8 cellular contexts compared by ENCODE assay signal in the genomic region with DNA sequence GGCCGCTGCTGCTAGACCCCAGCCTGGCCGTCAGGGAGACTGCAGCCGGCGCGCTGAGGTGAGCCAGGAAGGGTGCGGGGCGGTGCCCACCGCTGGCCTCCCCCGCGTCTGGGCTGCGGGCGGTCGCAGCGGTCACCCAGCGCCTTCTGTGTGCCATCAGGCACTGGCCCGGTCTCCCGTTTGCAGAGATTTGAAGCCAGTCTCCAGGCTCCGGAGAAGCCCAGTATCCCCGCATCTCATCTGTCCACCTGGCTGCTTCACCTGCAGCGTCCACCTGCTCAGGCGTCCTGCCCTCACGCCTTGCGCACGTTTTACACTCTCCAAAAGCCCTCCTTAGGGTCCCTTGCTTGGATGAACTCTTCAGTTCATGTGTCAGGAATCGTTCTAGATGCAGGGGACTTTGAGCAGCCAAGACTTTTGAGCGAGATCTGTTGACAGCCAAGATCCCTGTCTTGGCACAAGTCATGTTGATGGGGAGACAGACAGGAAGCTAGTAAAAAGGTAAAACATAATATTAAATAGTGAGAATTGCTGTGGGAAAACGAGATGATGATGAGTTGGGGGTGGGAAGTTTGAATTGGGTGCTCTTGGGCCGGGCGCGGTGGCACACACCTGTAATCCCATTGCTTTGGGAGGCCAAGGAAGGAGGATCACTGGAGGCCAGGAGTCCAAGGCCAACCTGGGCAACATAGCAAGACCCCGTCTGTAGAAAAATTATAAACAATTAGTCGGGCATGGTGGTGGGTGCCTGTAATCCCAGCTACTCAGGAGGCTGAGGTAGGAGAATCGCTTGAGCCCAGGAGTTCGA. TPM values are rescaled to one million over a fixed set of nuclear protein-coding genes. Genes with fewer than 3 reads are reported as not detected.
DNase-seq lines count a peak whose midpoint lies in the region; ATAC-seq and TF ChIP-seq lines count a peak whose summit lies in the region.

No MANE protein-coding gene starts in this region.

- peaks cover 0 to 1% (median 0%) of the 10 kb centered on the region in 7 donors for H3K9me3 Mint-ChIP-seq in CD4-positive, CD25-positive, alpha-beta regulatory T cell
- peaks cover 2% of the 10 kb centered on the region for H3K9me3 Mint-ChIP-seq in neural crest cell

- H3K27ac ChIP-seq in CD4-positive, CD25-positive, alpha-beta regulatory T cell (ENCODE audit: insufficient read depth, low read length, poor library complexity, severe bottlenecking) = peak overlapping the region; percentile 85
- H3K27ac ChIP-seq in dorsolateral prefrontal cortex = peak overlapping the region in 56 of 59 donors; percentile 50 to 100 (median 98)

- ATAC-seq in CD4-positive, CD25-positive, alpha-beta regulatory T cell (ENCODE audit: low read depth in 2 of 2) = no peak

- intact Hi-C loops in dorsolateral prefrontal cortex (cut with DNase I) = loop anchor here (1.0 to 10.0 kb wide), 8 partner anchors 41 to 741 kb away; a partner anchor contains a TSS

- H3K27me3 Mint-ChIP-seq in CD4-positive, CD25-positive, alpha-beta regulatory T cell = peaks cover 10% of the 10 kb centered on the region
- H3K27me3 Mint-ChIP-seq in neural crest cell (ENCODE audit: low read depth) = no peaks in the 10 kb centered on the region

- peaks cover 22% of the 10 kb centered on the region for H3K4me1 ChIP-seq in CD4-positive, CD25-positive, alpha-beta regulatory T cell (ENCODE audit: control insufficient read depth, insufficient read depth, low read length, poor library complexity, severe bottlenecking)

- H3K4me1 Mint-ChIP-seq in CD4-positive, CD25-positive, alpha-beta regulatory T cell = peaks cover 13 to 51% (median 41%) of the 10 kb centered on the region in 4 donors
- H3K4me1 Mint-ChIP-seq in neural crest cell = peaks cover 21% of the 10 kb centered on the region

- no peaks in the 10 kb centered on the region for H3K9me3 ChIP-seq in CD4-positive, CD25-positive, alpha-beta regulatory T cell (ENCODE audit: control insufficient read depth in 2 of 2, low read length in 2 of 2)

- peak overlapping the region in 2 of 3 donors; percentile 33 to 86 for H3K27ac Mint-ChIP-seq in CD4-positive, CD25-positive, alpha-beta regulatory T cell
- H3K27ac Mint-ChIP-seq in neural crest cell (ENCODE audit: unreplicated experiment) = peak overlapping the region; percentile 3

- H3K36me3 ChIP-seq in CD4-positive, CD25-positive, alpha-beta regulatory T cell (ENCODE audit: control insufficient read depth, insufficient read depth, low read length) = peaks cover 19% of the 10 kb centered on the region

- no peaks in the 10 kb centered on the region for H3K27me3 ChIP-seq in CD4-positive, CD25-positive, alpha-beta regulatory T cell (ENCODE audit: control insufficient read depth, insufficient read depth, low read length)
- no peaks in the 10 kb centered on the region for H3K27me3 ChIP-seq in dorsolateral prefrontal cortex

- peaks cover 23% of the 10 kb centered on the region for H3K36me3 Mint-ChIP-seq in CD4-positive, CD25-positive, alpha-beta regulatory T cell
- H3K36me3 Mint-ChIP-seq in neural crest cell (ENCODE audit: low read depth) = no peaks in the 10 kb centered on the region

- peak overlapping the region; percentile 84 for H3K4me3 ChIP-seq in CD4-positive, CD25-positive, alpha-beta regulatory T cell (ENCODE audit: low read depth, low read length)
- H3K4me3 ChIP-seq in LNCaP clone FGC (ENCODE audit: low read depth, low read length) = peak overlapping the region; percentile 79
- peak overlapping the region; percentile 67 to 100 (median 97) for H3K4me3 ChIP-seq in dorsolateral prefrontal cortex

- peak in 1 of 3 donors; percentile 22 for DNase-seq in CD4-positive, CD25-positive, alpha-beta regulatory T cell
- DNase-seq in LNCaP clone FGC (ENCODE audit: low read depth) = no peak
- no peak for DNase-seq in dorsolateral prefrontal cortex
- no peak for DNase-seq in neural crest cell (ENCODE audit: low read depth, low spot score)
- no peak for DNase-seq in HuH-7 (ENCODE audit: low spot score)
- no peak for DNase-seq in stimulated activated CD4-positive, alpha-beta T cell treated with anti-CD3 and anti-CD28 coated beads, Interleukin-1b, Interleukin-23, amount 100 ng/mL, for 48 hours
- no peak for DNase-seq in GF-D8 (lab: John Stamatoyannopoulos, UW)
- no peak for DNase-seq in NCI-H2196 treated with DMSO at 0.1 percent for 48 hours (lab: John Stamatoyannopoulos, UW; ENCODE audit: unreplicated experiment)

- TF ChIP-seq CTCF in LNCaP clone FGC (IDR thresholded peaks at IDR 0.05; ENCODE audit: control insufficient read depth, extremely low read depth, insufficient read depth) (no peak), dorsolateral prefrontal cortex (IDR thresholded peaks at IDR 0.05 in 54 of 56, conservative IDR thresholded peaks at IDR 0.05 in 2 of 56; ENCODE audit: low read depth in 1 of 56, partially characterized antibody in 56 of 56) (peak in 7 of 56 donors; percentile 5 to 31 (median 16)), neural crest cell (conservative IDR thresholded peaks at IDR 0.05) (peak; percentile 25)

- H3K4me3 Mint-ChIP-seq in CD4-positive, CD25-positive, alpha-beta regulatory T cell = peak overlapping the region; percentile 88 to 96 (median 94)
- peak overlapping the region; percentile 93 for H3K4me3 Mint-ChIP-seq in neural crest cell

RNA-seq across cellular contexts. Expression of a gene that starts 0.9 kb away (rescaled TPM):
- 28.7 TPM for total RNA-seq in CD4-positive, CD25-positive, alpha-beta regulatory T cell
- 1 to 10 TPM; 4.5 to 6.7 (median 5.7) TPM for polyA plus RNA-seq in CD4-positive, CD25-positive, alpha-beta regulatory T cell
- total RNA-seq in dorsolateral prefrontal cortex = 10 to 100 TPM; 11.3 to 36.1 (median 20.5) TPM
- 25.4 and 29.5 TPM in 2 replicates for total RNA-seq in neural crest cell

RNA-seq across cellular contexts. Expression of a gene that starts 41.7 kb away (rescaled TPM):
- 36.6 TPM for total RNA-seq in CD4-positive, CD25-positive, alpha-beta regulatory T cell
- 10 to 100 TPM; 16.8 to 24.1 (median 21.2) TPM for polyA plus RNA-seq in CD4-positive, CD25-positive, alpha-beta regulatory T cell
- 10 to 100 TPM; 16.8 to 35.7 (median 24.8) TPM for total RNA-seq in dorsolateral prefrontal cortex
- 19.5 and 20.6 TPM in 2 replicates for total RNA-seq in neural crest cell
